12 cellular contexts compared by ENCODE assay signal in genomic region chr10:74642901-74643585, GRCh38.
DNase-seq lines count a peak whose midpoint lies in the region; ATAC-seq and TF ChIP-seq lines count a peak whose summit lies in the region.
"Had no signal": no experiment of that assay in that cellular context is flagged by ENCODE, and none has a peak within 500 bp of the region (broad histone marks: within the 10 kb centered on the region; RNA-seq: fewer than 3 reads in every experiment).

No MANE protein-coding gene starts in this region.

- H3K36me3 Mint-ChIP-seq in HFFc6 (ENCODE audit: low read depth), result peaks cover 12% of the 10 kb centered on the region

- peaks cover 27% of the 10 kb centered on the region for H3K4me1 Mint-ChIP-seq in HFFc6 (ENCODE audit: low read depth)

- H3K4me1 ChIP-seq in HAP-1, result peaks cover 18% of the 10 kb centered on the region

- DNase-seq in EL (peak; percentile 5), HFFc6 (no peak), OCI-M1 (lab: John Stamatoyannopoulos, UW) (peak; percentile 15), islet precursor cell (peak; percentile 55), HAP-1 (ENCODE audit: low spot score in 2 of 2) (no peak), UCSD-AML1 (lab: John Stamatoyannopoulos, UW; ENCODE audit: unreplicated experiment) (no peak)
- DNase-seq: ACHN; CD4-positive, CD25-positive, alpha-beta regulatory T cell; GM23248; KBM-7 had no signal

- TF ChIP-seq CTCF in HFFc6 (IDR thresholded peaks at IDR 0.05), result no peak

- no peaks in the 10 kb centered on the region for H3K27me3 ChIP-seq in HAP-1 (ENCODE audit: low read depth)
- H3K27me3 ChIP-seq: BLaER1 treated with 17β-estradiol and CSF1 and Interleukin-3, amounts not matched to agents 10 nM and 100 nM had no signal

- H3K4me3 ChIP-seq in HAP-1, result no peak overlapping the region
- H3K4me3 ChIP-seq: BLaER1 treated with 17β-estradiol and CSF1 and Interleukin-3, amounts not matched to agents 10 nM and 100 nM; GM23248 had no signal

- peaks cover 9% of the 10 kb centered on the region for H3K9me3 Mint-ChIP-seq in HFFc6

- ATAC-seq in GM19397 (IDR thresholded peaks at IDR 0.05; ENCODE audit: unreplicated experiment), result no peak

- H3K27me3 Mint-ChIP-seq in HFFc6 (ENCODE audit: insufficient read depth), result no peaks in the 10 kb centered on the region

- peak overlapping the region; percentile 7; the same call in 1 of the 2 replicates for H3K27ac Mint-ChIP-seq in HFFc6
- H3K27ac Mint-ChIP-seq: CD4-positive, CD25-positive, alpha-beta regulatory T cell had no signal

- no peak overlapping the region for H3K4me3 Mint-ChIP-seq in HFFc6

- in situ Hi-C loops in HAP-1 (cut with MboI; ENCODE audit: low sequenced_read_pairs), result no loop called here

- no peaks in the 10 kb centered on the region for H3K9me3 ChIP-seq in HAP-1

- H3K36me3 ChIP-seq in HAP-1 (replicated peaks), result no peaks in the 10 kb centered on the region

Comparison
In these comparisons a context has a peak if more than half of its experiments do, and no peak if none do; other contexts are left out.
1. DNase-seq: peak in EL (single experiment), OCI-M1 (single experiment) and islet precursor cell (single experiment); none in HFFc6 (single experiment), HAP-1 (0 of 2) and UCSD-AML1 (single experiment).